Comparison of ENCODE assay signal across 11 cellular contexts in genomic region chr3:42061042-42061710, GRCh38. TPM values are rescaled to one million over a fixed set of nuclear protein-coding genes. Genes with fewer than 3 reads are reported as not detected.
DNase-seq lines count a peak whose midpoint lies in the region; ATAC-seq and TF ChIP-seq lines count a peak whose summit lies in the region.
"Had no signal": no experiment of that assay in that cellular context is flagged by ENCODE, and none has a peak within 500 bp of the region (broad histone marks: within the 10 kb centered on the region; RNA-seq: fewer than 3 reads in every experiment).

No MANE protein-coding gene starts in this region.

- DNase-seq in endodermal cell (no peak), type B pancreatic cell (ENCODE audit: extremely low spot score, unreplicated experiment) (no peak), medulla oblongata (ENCODE audit: extremely low spot score) (no peak), HPDE6-E6E7 (ENCODE audit: extremely low spot score) (no peak)
- DNase-seq: activated T-cell treated with anti-CD3 and anti-CD28 coated beads, Interleukin-2, amount 50 U/mL, for 48 hours; NCI-H2227 treated with DMSO at 0.1 percent for 48 hours had no signal

- ATAC-seq in activated T-helper 17 cell treated with anti-CD3 and anti-CD28 coated beads, Interleukin-2, amount 50 U/mL, for 72 hours (replicated peaks): no peak
- no peak for ATAC-seq in HG03565 (IDR thresholded peaks at IDR 0.05; ENCODE audit: unreplicated experiment)

- WGBS in endodermal cell (ENCODE audit: insufficient coverage in 1 of 2, insufficient read length in 1 of 2), 2 experiments: 89 to 94% methylated on average over 2 to 3 of the region's 7 CpGs

- H3K4me2 ChIP-seq in OCI-LY1 (ENCODE audit: low read length): peak overlapping the region; percentile 32; the same call in 1 of the 2 replicates

- H3F3A ChIP-seq in OCI-LY1 (ENCODE audit: insufficient read depth, low read length): no peaks in the 10 kb centered on the region

- no peaks in the 10 kb centered on the region for H3K9me2 ChIP-seq in OCI-LY1 (ENCODE audit: low read depth, low read length)

- H3K27ac ChIP-seq in OCI-LY1 (ENCODE audit: low read depth, low read length, poor library complexity, severe bottlenecking) (peak overlapping the region; percentile 91), endodermal cell (ENCODE audit: low read depth, low read length) (peak overlapping the region; percentile 38), muscle layer of duodenum (ENCODE audit: low read length) (peak overlapping the region; percentile 83)

- H3K27me3 ChIP-seq in OCI-LY1 (ENCODE audit: insufficient read depth, low read length) (no peaks in the 10 kb centered on the region), endodermal cell (ENCODE audit: control insufficient read depth, insufficient read depth, low read length, poor library complexity, severe bottlenecking) (no peaks in the 10 kb centered on the region), muscle layer of duodenum (ENCODE audit: low read depth, low read length) (no peaks in the 10 kb centered on the region)

- H4K20me1 ChIP-seq in OCI-LY1 (ENCODE audit: insufficient read depth, low read length): no peaks in the 10 kb centered on the region

- no peaks in the 10 kb centered on the region for H3K36me3 Mint-ChIP-seq in endodermal cell (ENCODE audit: low read depth)
- no peaks in the 10 kb centered on the region for H3K36me3 Mint-ChIP-seq in type B pancreatic cell
- H3K36me3 Mint-ChIP-seq in activated T-helper 17 cell treated with anti-CD3 and anti-CD28 coated beads, Interleukin-2, amount 50 U/mL, for 72 hours (ENCODE audit: low read depth): no peaks in the 10 kb centered on the region

- no peaks in the 10 kb centered on the region for H3K27me3 Mint-ChIP-seq in endodermal cell (ENCODE audit: insufficient read depth)
- H3K27me3 Mint-ChIP-seq in type B pancreatic cell: no peaks in the 10 kb centered on the region
- H3K27me3 Mint-ChIP-seq in activated T-helper 17 cell treated with anti-CD3 and anti-CD28 coated beads, Interleukin-2, amount 50 U/mL, for 72 hours: no peaks in the 10 kb centered on the region
- H3K27me3 Mint-ChIP-seq: dendritic cell treated with granulocyte-macrophage colony-stimulating factor and Interleukin-4, amounts not matched to agents 40 ng/mL and 50 ng/mL, for 4 days had no signal

- H3K4me3 ChIP-seq in OCI-LY1 (ENCODE audit: low read depth, low read length, poor library complexity, severe bottlenecking) (no peak overlapping the region), endodermal cell (ENCODE audit: low read length) (no peak overlapping the region), muscle layer of duodenum (ENCODE audit: low read depth in 1 of 2, low read length in 2 of 2) (peak overlapping the region in 1 of 2 donors; percentile 16)

- H3K4me1 ChIP-seq in OCI-LY1 (ENCODE audit: insufficient read depth, low read length, severe bottlenecking): peaks cover 68% of the 10 kb centered on the region
- H3K4me1 ChIP-seq in endodermal cell (ENCODE audit: control insufficient read depth, insufficient read depth, low read length): no peaks in the 10 kb centered on the region
- peaks cover 13 to 34% of the 10 kb centered on the region in 2 donors for H3K4me1 ChIP-seq in muscle layer of duodenum (ENCODE audit: control insufficient read depth in 1 of 2, insufficient read depth in 2 of 2, low read length in 2 of 2)

- H3K27ac Mint-ChIP-seq in endodermal cell (peak overlapping the region; percentile 60), type B pancreatic cell (peak overlapping the region; percentile 85)
- H3K27ac Mint-ChIP-seq in activated T-helper 17 cell treated with anti-CD3 and anti-CD28 coated beads, Interleukin-2, amount 50 U/mL, for 72 hours: no peak overlapping the region
- H3K27ac Mint-ChIP-seq: dendritic cell treated with granulocyte-macrophage colony-stimulating factor and Interleukin-4, amounts not matched to agents 40 ng/mL and 50 ng/mL, for 4 days had no signal

- H3K9ac ChIP-seq in OCI-LY1 (ENCODE audit: low read length): no peak overlapping the region; the same call in 1 of the 2 replicates
- no peak overlapping the region for H3K9ac ChIP-seq in endodermal cell (ENCODE audit: extremely low read depth, low read length, poor library complexity, severe bottlenecking)

- no peak overlapping the region for H3K4me3 Mint-ChIP-seq in endodermal cell
- no peak overlapping the region for H3K4me3 Mint-ChIP-seq in type B pancreatic cell
- H3K4me3 Mint-ChIP-seq in activated T-helper 17 cell treated with anti-CD3 and anti-CD28 coated beads, Interleukin-2, amount 50 U/mL, for 72 hours: no peak overlapping the region
- H3K4me3 Mint-ChIP-seq: dendritic cell treated with granulocyte-macrophage colony-stimulating factor and Interleukin-4, amounts not matched to agents 40 ng/mL and 50 ng/mL, for 4 days had no signal

- H3K4me1 Mint-ChIP-seq in endodermal cell (peaks cover 10% of the 10 kb centered on the region), type B pancreatic cell (ENCODE audit: unreplicated experiment) (peaks cover 26% of the 10 kb centered on the region)
- peaks cover 12% of the 10 kb centered on the region for H3K4me1 Mint-ChIP-seq in activated T-helper 17 cell treated with anti-CD3 and anti-CD28 coated beads, Interleukin-2, amount 50 U/mL, for 72 hours

- H3K36me3 ChIP-seq in OCI-LY1 (ENCODE audit: insufficient read depth, low read length): peaks cover 9% of the 10 kb centered on the region; the same call in 1 of the 2 replicates
- no peaks in the 10 kb centered on the region for H3K36me3 ChIP-seq in endodermal cell (ENCODE audit: control insufficient read depth, insufficient read depth, low read length)
- H3K36me3 ChIP-seq in muscle layer of duodenum (ENCODE audit: control insufficient read depth in 1 of 2, insufficient read depth in 2 of 2, low read length in 2 of 2): no peaks in the 10 kb centered on the region

- H3K9me3 Mint-ChIP-seq in endodermal cell (no peaks in the 10 kb centered on the region), type B pancreatic cell (no peaks in the 10 kb centered on the region)
- no peaks in the 10 kb centered on the region for H3K9me3 Mint-ChIP-seq in activated T-helper 17 cell treated with anti-CD3 and anti-CD28 coated beads, Interleukin-2, amount 50 U/mL, for 72 hours
- H3K9me3 Mint-ChIP-seq: dendritic cell treated with granulocyte-macrophage colony-stimulating factor and Interleukin-4, amounts not matched to agents 40 ng/mL and 50 ng/mL, for 4 days had no signal

- peaks cover 69% of the 10 kb centered on the region for H3K79me2 ChIP-seq in OCI-LY1 (ENCODE audit: insufficient read depth, low read length)

- no peaks in the 10 kb centered on the region for H3K9me3 ChIP-seq in OCI-LY1 (ENCODE audit: low read length)
- no peaks in the 10 kb centered on the region for H3K9me3 ChIP-seq in endodermal cell (ENCODE audit: control insufficient read depth, low read length)
- H3K9me3 ChIP-seq in muscle layer of duodenum (ENCODE audit: control insufficient read depth in 1 of 2, low read length in 2 of 2): no peaks in the 10 kb centered on the region

- TF ChIP-seq CTCF in OCI-LY1 (IDR thresholded peaks at IDR 0.05; ENCODE audit: low read length) (no peak), endodermal cell (conservative IDR thresholded peaks at IDR 0.05) (no peak), type B pancreatic cell (conservative IDR thresholded peaks at IDR 0.05) (no peak)

- H2AFZ ChIP-seq in OCI-LY1 (ENCODE audit: low read length): no peak overlapping the region

RNA-seq across cellular contexts. Expression of gene TRAK1, which starts 30.0 kb away (rescaled TPM):
- total RNA-seq in endodermal cell: 10 to 100 TPM; 29.8 to 31.0 TPM
- 44.2 TPM for polyA plus RNA-seq in endodermal cell (2013, experiment 1 of 2)
- polyA plus RNA-seq in endodermal cell (2013, experiment 2 of 2): 40.5 TPM
- 49.2 and 54.7 TPM in 2 replicates for total RNA-seq in type B pancreatic cell (ENCODE audit: low replicate concordance)
- 10 to 100 TPM; 17.4 to 23.8 TPM for total RNA-seq in activated T-helper 17 cell treated with anti-CD3 and anti-CD28 coated beads, Interleukin-2, amount 50 U/mL, for 72 hours

Comparison
In these comparisons a context has a peak if more than half of its experiments do, and no peak if none do; other contexts are left out.
1. H3K27ac ChIP-seq: peak in every context shown above with its lines; median percentile 91 in OCI-LY1; 83 in muscle layer of duodenum; 38 in endodermal cell.